In the genomic region with DNA sequence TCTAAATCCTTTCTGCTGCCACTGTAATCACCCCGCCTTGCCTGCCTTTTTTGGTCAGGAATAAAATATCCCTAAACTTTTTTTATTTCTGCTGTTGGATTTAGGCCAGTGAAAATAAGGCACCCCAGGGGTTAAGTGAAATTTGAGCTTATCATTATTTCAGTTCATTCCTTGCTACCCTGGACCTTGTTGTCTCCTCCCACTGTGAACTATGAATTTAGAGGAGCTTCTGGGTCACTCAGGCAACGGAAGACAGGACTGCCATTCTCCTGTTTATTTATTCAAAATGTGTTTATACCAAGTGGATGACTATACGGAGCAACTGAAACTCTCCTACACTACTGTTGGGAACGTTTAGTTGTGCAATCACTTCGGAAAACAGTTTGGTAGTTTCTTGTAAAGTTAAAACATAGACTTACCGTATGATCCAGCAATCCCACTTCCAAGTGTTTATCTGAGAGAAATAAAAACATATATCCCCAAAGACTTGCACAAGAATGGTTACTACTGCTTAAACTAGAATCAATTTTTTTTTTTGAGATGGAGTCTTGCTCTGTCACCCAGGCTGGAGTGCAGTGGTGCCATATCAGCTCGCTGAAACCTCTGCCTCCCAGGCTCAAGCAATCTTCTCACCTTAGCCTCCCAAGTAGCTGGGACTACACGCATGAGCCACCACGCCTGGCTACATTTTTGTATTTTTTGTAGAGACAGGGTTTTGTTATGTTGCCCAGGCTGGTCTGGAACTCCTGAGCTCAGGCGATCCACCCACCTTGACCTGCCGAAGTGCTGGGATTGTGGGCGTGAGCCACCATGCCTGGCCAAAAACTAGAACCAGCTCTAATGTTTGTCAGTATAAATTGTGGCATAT, we compare ENCODE assay signal across 2 cellular contexts.
TF ChIP-seq lines count a peak whose summit lies in the region.

No MANE protein-coding gene starts in this region.

TF ChIP-seq in K562, 482 proteins besides CTCF, POLR2A, EP300 and RAD21 (continues in another document):
- TF ChIP-seq CBFB (CRISPR knock-in tag; IDR thresholded peaks at IDR 0.05): no peak
- TF ChIP-seq COPS2 (conservative IDR thresholded peaks at IDR 0.05): no peak
- TF ChIP-seq FOXM1 (IDR thresholded peaks at IDR 0.05; ENCODE audit: low read depth): 0 out of 2 replicates have a peak, but pooled peaks have one; percentile 34
- TF ChIP-seq FOXM1 (CRISPR knock-in tag; IDR thresholded peaks at IDR 0.05; ENCODE audit: low read depth): no peak
- TF ChIP-seq L3MBTL2 (IDR thresholded peaks at IDR 0.05): peak; percentile 28; the same call in 1 of the 2 replicates
- no peak for TF ChIP-seq ZNF23 (CRISPR knock-in tag; IDR thresholded peaks at IDR 0.05)
- no peak for TF ChIP-seq ZNF140 (CRISPR knock-in tag; IDR thresholded peaks at IDR 0.05)
- TF ChIP-seq ZNF589 (CRISPR knock-in tag; IDR thresholded peaks at IDR 0.05; ENCODE audit: low read depth): peak; percentile 65; the same call in 1 of the 2 replicates
- TF ChIP-seq, protein P1, sequence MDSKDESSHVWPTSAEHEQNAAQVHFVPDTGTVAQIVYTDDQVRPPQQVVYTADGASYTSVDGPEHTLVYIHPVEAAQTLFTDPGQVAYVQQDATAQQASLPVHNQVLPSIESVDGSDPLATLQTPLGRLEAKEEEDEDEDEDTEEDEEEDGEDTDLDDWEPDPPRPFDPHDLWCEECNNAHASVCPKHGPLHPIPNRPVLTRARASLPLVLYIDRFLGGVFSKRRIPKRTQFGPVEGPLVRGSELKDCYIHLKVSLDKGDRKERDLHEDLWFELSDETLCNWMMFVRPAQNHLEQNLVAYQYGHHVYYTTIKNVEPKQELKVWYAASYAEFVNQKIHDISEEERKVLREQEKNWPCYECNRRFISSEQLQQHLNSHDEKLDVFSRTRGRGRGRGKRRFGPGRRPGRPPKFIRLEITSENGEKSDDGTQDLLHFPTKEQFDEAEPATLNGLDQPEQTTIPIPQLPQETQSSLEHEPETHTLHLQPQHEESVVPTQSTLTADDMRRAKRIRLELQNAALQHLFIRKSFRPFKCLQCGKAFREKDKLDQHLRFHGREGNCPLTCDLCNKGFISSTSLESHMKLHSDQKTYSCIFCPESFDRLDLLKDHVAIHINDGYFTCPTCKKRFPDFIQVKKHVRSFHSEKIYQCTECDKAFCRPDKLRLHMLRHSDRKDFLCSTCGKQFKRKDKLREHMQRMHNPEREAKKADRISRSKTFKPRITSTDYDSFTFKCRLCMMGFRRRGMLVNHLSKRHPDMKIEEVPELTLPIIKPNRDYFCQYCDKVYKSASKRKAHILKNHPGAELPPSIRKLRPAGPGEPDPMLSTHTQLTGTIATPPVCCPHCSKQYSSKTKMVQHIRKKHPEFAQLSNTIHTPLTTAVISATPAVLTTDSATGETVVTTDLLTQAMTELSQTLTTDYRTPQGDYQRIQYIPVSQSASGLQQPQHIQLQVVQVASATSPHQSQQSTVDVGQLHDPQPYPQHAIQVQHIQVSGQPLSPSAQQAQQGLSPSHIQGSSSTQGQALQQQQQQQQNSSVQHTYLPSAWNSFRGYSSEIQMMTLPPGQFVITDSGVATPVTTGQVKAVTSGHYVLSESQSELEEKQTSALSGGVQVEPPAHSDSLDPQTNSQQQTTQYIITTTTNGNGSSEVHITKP (IDR thresholded peaks at IDR 0.05; ENCODE audit: partially characterized antibody): peak; percentile 56
- TF ChIP-seq GTF2E2 (tag; IDR thresholded peaks at IDR 0.05): no peak
- 0 out of 2 replicates have a peak, but pooled peaks have one; percentile 14 for TF ChIP-seq FOSL1 (tag; conservative IDR thresholded peaks at IDR 0.05)
- TF ChIP-seq, protein P2, sequence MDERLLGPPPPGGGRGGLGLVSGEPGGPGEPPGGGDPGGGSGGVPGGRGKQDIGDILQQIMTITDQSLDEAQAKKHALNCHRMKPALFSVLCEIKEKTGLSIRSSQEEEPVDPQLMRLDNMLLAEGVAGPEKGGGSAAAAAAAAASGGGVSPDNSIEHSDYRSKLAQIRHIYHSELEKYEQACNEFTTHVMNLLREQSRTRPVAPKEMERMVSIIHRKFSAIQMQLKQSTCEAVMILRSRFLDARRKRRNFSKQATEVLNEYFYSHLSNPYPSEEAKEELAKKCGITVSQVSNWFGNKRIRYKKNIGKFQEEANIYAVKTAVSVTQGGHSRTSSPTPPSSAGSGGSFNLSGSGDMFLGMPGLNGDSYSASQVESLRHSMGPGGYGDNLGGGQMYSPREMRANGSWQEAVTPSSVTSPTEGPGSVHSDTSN (CRISPR knock-in tag; IDR thresholded peaks at IDR 0.05; ENCODE audit: low read depth): no peak
- TF ChIP-seq, protein P2 (tag; conservative IDR thresholded peaks at IDR 0.05; ENCODE audit: low read depth): 0 out of 2 replicates have a peak, but pooled peaks have one; percentile 7
- TF ChIP-seq NFIC (IDR thresholded peaks at IDR 0.05): peak; percentile 77
- TF ChIP-seq, protein P3, sequence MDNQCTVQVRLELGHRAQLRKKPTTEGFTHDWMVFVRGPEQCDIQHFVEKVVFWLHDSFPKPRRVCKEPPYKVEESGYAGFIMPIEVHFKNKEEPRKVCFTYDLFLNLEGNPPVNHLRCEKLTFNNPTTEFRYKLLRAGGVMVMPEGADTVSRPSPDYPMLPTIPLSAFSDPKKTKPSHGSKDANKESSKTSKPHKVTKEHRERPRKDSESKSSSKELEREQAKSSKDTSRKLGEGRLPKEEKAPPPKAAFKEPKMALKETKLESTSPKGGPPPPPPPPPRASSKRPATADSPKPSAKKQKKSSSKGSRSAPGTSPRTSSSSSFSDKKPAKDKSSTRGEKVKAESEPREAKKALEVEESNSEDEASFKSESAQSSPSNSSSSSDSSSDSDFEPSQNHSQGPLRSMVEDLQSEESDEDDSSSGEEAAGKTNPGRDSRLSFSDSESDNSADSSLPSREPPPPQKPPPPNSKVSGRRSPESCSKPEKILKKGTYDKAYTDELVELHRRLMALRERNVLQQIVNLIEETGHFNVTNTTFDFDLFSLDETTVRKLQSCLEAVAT (IDR thresholded peaks at IDR 0.05): 0 out of 4 replicates have a peak, but pooled peaks of 1 of the 2 experiments have one; percentile 12
- 0 out of 4 replicates have a peak, but pooled peaks of 1 of the 2 experiments have one; percentile 39 for TF ChIP-seq SIN3A (IDR thresholded peaks at IDR 0.05; ENCODE audit: borderline replicate concordance in 2 of 2, control insufficient read depth in 1 of 2, low read depth in 2 of 2, low read length in 2 of 2)
- TF ChIP-seq ZNF445 (CRISPR knock-in tag; IDR thresholded peaks at IDR 0.05; ENCODE audit: low read depth): no peak
- TF ChIP-seq ARHGAP35 (IDR thresholded peaks at IDR 0.05; ENCODE audit: partially characterized antibody): no peak
- TF ChIP-seq HDAC3 (IDR thresholded peaks at IDR 0.05; ENCODE audit: borderline replicate concordance, partially characterized antibody): no peak
- peak; percentile 32; the same call in 1 of the 2 replicates for TF ChIP-seq SMAD4 (CRISPR knock-in tag; conservative IDR thresholded peaks at IDR 0.05)
- no peak for TF ChIP-seq NCOA6 (IDR thresholded peaks at IDR 0.05)

TF ChIP-seq in liver, 16 proteins besides CTCF, POLR2A, EP300 and RAD21:
- TF ChIP-seq RXRA (IDR thresholded peaks at IDR 0.05): peak in 1 of 2 donors; percentile 21
- TF ChIP-seq YY1 (IDR thresholded peaks at IDR 0.05): no peak
- TF ChIP-seq SP1 (IDR thresholded peaks at IDR 0.05): peak; percentile 48
- TF ChIP-seq HNF4A (conservative IDR thresholded peaks at IDR 0.05): peak; percentile 48 to 54
- TF ChIP-seq FOXA2 (IDR thresholded peaks at IDR 0.05): no peak
